12 cellular contexts compared by ENCODE assay signal in genomic region chr10:73894245-73894971, GRCh38. TPM values are rescaled to one million over a fixed set of nuclear protein-coding genes. Genes with fewer than 3 reads are reported as not detected.
DNase-seq lines count a peak whose midpoint lies in the region; ATAC-seq and TF ChIP-seq lines count a peak whose summit lies in the region.
"Had no signal": no experiment of that assay in that cellular context is flagged by ENCODE, and none has a peak within 500 bp of the region (broad histone marks: within the 10 kb centered on the region; RNA-seq: fewer than 3 reads in every experiment).

No MANE protein-coding gene starts in this region.

- BruUV-seq in Calu3 (replicated peaks; lab: Mats Ljungman, UMichigan): no TSS peak

- no peak overlapping the region for H3K4me3 Mint-ChIP-seq in Calu3 (ENCODE audit: low read depth, unreplicated experiment)
- no peak overlapping the region for H3K4me3 Mint-ChIP-seq in memory B cell

- DNase-seq in Calu3: no peak
- DNase-seq in astrocyte of the hippocampus (ENCODE audit: low read depth, low spot score): peak; percentile 93
- no peak for DNase-seq in memory B cell (ENCODE audit: low spot score in 2 of 2)
- no peak for DNase-seq in pons (ENCODE audit: low spot score)
- DNase-seq in GF-D8 (lab: John Stamatoyannopoulos, UW): no peak
- no peak for DNase-seq in anterior cingulate cortex (lab: John Stamatoyannopoulos, UW)
- DNase-seq: mucosa of descending colon; NCI-H1092; SHP77 treated with DMSO at 0.1 percent for 48 hours; stimulated activated CD4-positive, alpha-beta T cell treated with anti-CD3 and anti-CD28 coated beads, Interleukin-4, amount 100 ng/mL, for 4 hours had no signal

- CTCF ChIA-PET in Calu3 (lab: Charles Lee): interaction anchor here (0.8 kb wide), 1 partner anchor 12 kb away, joined by 3 read pairs; no protein-coding TSS in a partner anchor

- no peaks in the 10 kb centered on the region for H3K27me3 Mint-ChIP-seq in Calu3 (ENCODE audit: unreplicated experiment)
- H3K27me3 Mint-ChIP-seq in memory B cell: no peaks in the 10 kb centered on the region

- no peak for TF ChIP-seq RAD21 in Ishikawa (IDR thresholded peaks at IDR 0.05; ENCODE audit: low read depth)

- H3K9me3 Mint-ChIP-seq in Calu3 (ENCODE audit: low read depth, unreplicated experiment): no peaks in the 10 kb centered on the region
- H3K9me3 Mint-ChIP-seq in memory B cell: no peaks in the 10 kb centered on the region

- H3K4me1 Mint-ChIP-seq in Calu3 (ENCODE audit: low read depth, unreplicated experiment) (peaks cover 54% of the 10 kb centered on the region), memory B cell (peaks cover 1% of the 10 kb centered on the region)

- no peak for TF ChIP-seq CTCF in Calu3 (IDR thresholded peaks at IDR 0.05; ENCODE audit: unreplicated experiment)

- peak; percentile 39; the same call in 1 of the 2 replicates for TF ChIP-seq EP300 in Ishikawa (IDR thresholded peaks at IDR 0.05; ENCODE audit: borderline replicate concordance)

- ATAC-seq in memory B cell (ENCODE audit: low read depth) (peak; percentile 31), HG03139 (IDR thresholded peaks at IDR 0.05; ENCODE audit: unreplicated experiment) (no peak)
- ATAC-seq: mucosa of descending colon had no signal

- intact Hi-C loops in Calu3 (cut with micrococcal nuclease; ENCODE audit: unreplicated experiment): no loop called here

- H3K27ac Mint-ChIP-seq in Calu3 (ENCODE audit: unreplicated experiment): peak overlapping the region; percentile 23
- H3K27ac Mint-ChIP-seq in memory B cell: no peak overlapping the region

- H3K36me3 Mint-ChIP-seq in Calu3 (ENCODE audit: insufficient read depth, unreplicated experiment): peaks cover 17% of the 10 kb centered on the region
- H3K36me3 Mint-ChIP-seq in memory B cell: no peaks in the 10 kb centered on the region

TF ChIP-seq in Ishikawa, 13 proteins besides CTCF, POLR2A, EP300 and RAD21:
- TF ChIP-seq TEAD4 (IDR thresholded peaks at IDR 0.05) (peak; percentile 50), NFIC (IDR thresholded peaks at IDR 0.05) (peak; percentile 60), MAX (IDR thresholded peaks at IDR 0.05) (no peak), TCF12 (IDR thresholded peaks at IDR 0.05; ENCODE audit: low read depth) (peak; percentile 65)

RNA-seq across cellular contexts. Expression of gene PLAU, which starts 16.5 kb away (rescaled TPM):
- 655 and 706 TPM in 2 replicates for total RNA-seq in Calu3 (2022)

RNA-seq across cellular contexts. Expression of gene CAMK2G, which starts 20.1 kb away (rescaled TPM):
- total RNA-seq in Calu3 (2022): 58.1 and 58.9 TPM in 2 replicates
